In the genomic region with DNA sequence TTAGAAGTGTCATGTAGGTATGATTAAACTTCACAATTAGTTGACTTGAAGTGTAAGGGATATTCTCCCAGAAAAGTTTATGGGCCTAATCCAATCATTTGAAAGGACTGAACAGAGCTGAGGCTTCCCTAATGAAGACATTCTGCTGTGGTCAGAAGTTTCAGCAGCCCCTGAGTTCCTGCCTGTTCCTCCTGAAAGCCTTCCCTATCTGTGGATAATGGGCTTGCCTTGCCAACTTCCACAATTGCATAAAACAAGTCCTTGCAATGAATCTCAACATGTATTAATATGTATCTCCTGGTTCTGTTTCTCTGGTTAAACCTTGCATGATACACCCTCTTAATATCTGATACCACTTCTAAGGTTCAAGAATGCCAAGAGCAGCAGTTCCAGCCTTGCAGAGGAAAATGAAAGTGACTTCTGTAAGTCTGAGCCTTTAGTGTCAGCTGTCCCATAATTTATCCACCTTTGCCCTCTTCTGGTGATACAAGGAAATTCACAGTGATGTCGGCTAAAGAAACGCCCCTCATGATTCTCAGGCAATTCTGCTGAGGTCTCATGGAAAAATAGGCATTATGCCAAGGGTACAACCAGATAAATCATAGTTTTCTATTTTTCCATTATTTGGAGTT, we compare ENCODE assay signal across 8 cellular contexts.
DNase-seq lines count a peak whose midpoint lies in the region; ATAC-seq, FAIRE-seq and TF ChIP-seq lines count a peak whose summit lies in the region.

No MANE protein-coding gene starts in this region.

- no peak for TF ChIP-seq EP300 in A549 (IDR thresholded peaks at IDR 0.05)

- peaks cover 18% of the 10 kb centered on the region for H3K27me3 ChIP-seq in Loucy (ENCODE audit: insufficient read depth, low read length, poor library complexity, severe bottlenecking)

- TF ChIP-seq CTCF in A549 (IDR thresholded peaks at IDR 0.05) (peak; percentile 50), Loucy (conservative IDR thresholded peaks at IDR 0.05; ENCODE audit: low read length) (peak; percentile 72)

- no peak overlapping the region for H3K27ac Mint-ChIP-seq in naive B cell

- 0% methylated on average over 2 of the region's 2 CpGs for WGBS in A549 (ENCODE audit: missing lambda C conversion rate)

- CTCF ChIA-PET in A549 (lab: Yijun Ruan, JAX): interaction anchor here (0.6 to 3.8 kb wide), 11 partner anchors 8 to 209 kb away, joined by 3 to 17 read pairs (median 4); no protein-coding TSS in a partner anchor

- ATAC-seq in A549: peak; percentile 74 to 82; a peak in 5 of 6 replicates
- peak; percentile 57 to 70 for ATAC-seq in naive B cell (ENCODE audit: low read depth in 2 of 2)

- no peaks in the 10 kb centered on the region for H3K4me1 ChIP-seq in A549
- no peaks in the 10 kb centered on the region for H3K4me1 ChIP-seq in Loucy (ENCODE audit: insufficient read depth, low read length, poor library complexity, severe bottlenecking)

- no peaks in the 10 kb centered on the region for H3K27me3 Mint-ChIP-seq in naive B cell

- H3K4me2 ChIP-seq in A549: no peak overlapping the region; the same call in 2 of the 3 replicates
- peak overlapping the region; percentile 83 for H3K4me2 ChIP-seq in Loucy (ENCODE audit: low read depth, low read length, poor library complexity, severe bottlenecking)

- peak overlapping the region; percentile 88 for H2AFZ ChIP-seq in Loucy (ENCODE audit: low read length)

- no peak for TF ChIP-seq POLR2A in A549 (IDR thresholded peaks at IDR 0.05; ENCODE audit: low read length)

- H3K4me1 Mint-ChIP-seq in naive B cell: peaks cover 0 to 5% (median 0%) of the 10 kb centered on the region in 3 donors

- H3K36me3 ChIP-seq in Loucy (ENCODE audit: insufficient read depth, low read length): no peaks in the 10 kb centered on the region

- H3K9me2 ChIP-seq in Loucy (replicated peaks; ENCODE audit: low read depth, low read length): no peaks in the 10 kb centered on the region

- no peak overlapping the region for H3K4me3 Mint-ChIP-seq in naive B cell

- POLR2A ChIA-PET in A549 (lab: Yijun Ruan, JAX): no interaction called here

- no peaks in the 10 kb centered on the region for H3K9me3 Mint-ChIP-seq in naive B cell

- no peaks in the 10 kb centered on the region for H3F3A ChIP-seq in Loucy (ENCODE audit: low read depth)

- H3K36me3 Mint-ChIP-seq in naive B cell: no peaks in the 10 kb centered on the region

- DNase-seq in A549 (ENCODE audit: low read depth in 1 of 2, low spot score in 1 of 2) (peak; percentile 21 to 50), G401 (ENCODE audit: low spot score) (peak; percentile 42), H4 (ENCODE audit: low spot score) (peak; percentile 64), SK-MEL-5 (ENCODE audit: low read depth, low spot score) (peak; percentile 81), epidermal melanocyte (ENCODE audit: insufficient read length, low spot score) (peak; percentile 38), naive B cell (peak; percentile 19)
- no peak for DNase-seq in activated CD8-positive, alpha-beta memory T cell treated with anti-CD3 and anti-CD28 coated beads, Interleukin-2, amount 50 U/mL, for 48 hours

- no peaks in the 10 kb centered on the region for H4K20me1 ChIP-seq in Loucy (ENCODE audit: insufficient read depth, low read length, poor library complexity, severe bottlenecking)

- peak; percentile 57 to 58 for TF ChIP-seq RAD21 in A549 (conservative IDR thresholded peaks at IDR 0.05 in 1 of 2, IDR thresholded peaks at IDR 0.05 in 1 of 2)

- no peak overlapping the region for H3K4me3 ChIP-seq in A549
- H3K4me3 ChIP-seq in Loucy (ENCODE audit: low read length, poor library complexity, severe bottlenecking): peak overlapping the region; percentile 67

- FAIRE-seq in A549 (lab: Jason Lieb, UNC): no peak

- H3K79me2 ChIP-seq in Loucy (ENCODE audit: insufficient read depth, low read length): no peaks in the 10 kb centered on the region

- no peak overlapping the region for H3K27ac ChIP-seq in A549

- in situ Hi-C loops in G401 (cut with HindIII; ENCODE audit: low sequenced_read_pairs) (no loop called here), SK-MEL-5 (cut with HindIII; ENCODE audit: low pct_unique_long_range_greater_than_20kb, low sequenced_read_pairs) (no loop called here)

- H3K9me3 ChIP-seq in A549 (no peaks in the 10 kb centered on the region), Loucy (ENCODE audit: insufficient read depth, low read depth, low read length) (no peaks in the 10 kb centered on the region)

- H3K9ac ChIP-seq in Loucy (ENCODE audit: low read depth, low read length, poor library complexity, severe bottlenecking): peak overlapping the region; percentile 38

TF ChIP-seq in A549, 52 proteins besides CTCF, POLR2A, EP300 and RAD21:
- TF ChIP-seq RCOR1 (IDR thresholded peaks at IDR 0.05; ENCODE audit: low read depth, low read length) (no peak), SMC3 (IDR thresholded peaks at IDR 0.05) (peak; percentile 47; the same call in 2 of the 3 replicates)
